ENCODE assay signal across 9 cellular contexts in genomic region chr2:136327162-136327852, GRCh38.
DNase-seq lines count a peak whose midpoint lies in the region; ATAC-seq, FAIRE-seq and TF ChIP-seq lines count a peak whose summit lies in the region.
"Had no signal": no experiment of that assay in that cellular context is flagged by ENCODE, and none has a peak within 500 bp of the region (broad histone marks: within the 10 kb centered on the region; RNA-seq: fewer than 3 reads in every experiment).

No MANE protein-coding gene starts in this region.

- TF ChIP-seq POLR2A in GM12892 (IDR thresholded peaks at IDR 0.05; ENCODE audit: low read depth, low read length) (no peak), NB4 (IDR thresholded peaks at IDR 0.05; ENCODE audit: extremely low read depth, insufficient read length) (no peak)

- H3K27ac ChIP-seq in HEK293 (ENCODE audit: extremely low read depth, low read depth, low read length): no peak overlapping the region
- no peak overlapping the region for H3K27ac ChIP-seq in WERI-Rb-1

- peaks cover 5% of the 10 kb centered on the region for H3K36me3 Mint-ChIP-seq in activated T-helper 1 cell treated with anti-CD3 and anti-CD28 coated beads, Interleukin-12 subunit alpha, Interleukin-12 subunit beta, Interleukin-2, Interleukin-4 antibody, amounts not matched to agents 30 ng/mL and 10 ng/mL and 1 ng/mL, durations not matched to agents 14 hours and 24 hours and 36 hours (ENCODE audit: low read depth)

- no peak for DNase-seq in GM12892 (ENCODE audit: insufficient read length)
- DNase-seq in NB4 (ENCODE audit: low read depth): peak; percentile 81
- peak; percentile 69 for DNase-seq in activated T-helper 1 cell treated with anti-CD3 and anti-CD28 coated beads, Interleukin-12 subunit alpha, Interleukin-12 subunit beta, Interleukin-2, Interleukin-4 antibody, amounts not matched to agents 30 ng/mL and 10 ng/mL and 1 ng/mL, durations not matched to agents 14 hours and 24 hours and 36 hours (ENCODE audit: low spot score)
- peak; percentile 64 for DNase-seq in medulla oblongata (ENCODE audit: extremely low spot score)
- DNase-seq in stimulated activated naive CD8-positive, alpha-beta T cell treated with anti-CD3 and anti-CD28 coated beads, Interleukin-15, Interleukin-2, amounts not matched to agents 100 U/mL and 50 U/mL, for 24 hours: peak; percentile 70
- DNase-seq in WERI-Rb-1: no peak
- no peak for DNase-seq in dedifferentiated amniotic fluid mesenchymal stem cell (ENCODE audit: extremely low spot score)

- CTCF ChIA-PET in HEK293 (lab: Yijun Ruan, JAX): no interaction called here

- peak overlapping the region; percentile 43 for H3K4me3 Mint-ChIP-seq in activated T-helper 1 cell treated with anti-CD3 and anti-CD28 coated beads, Interleukin-12 subunit alpha, Interleukin-12 subunit beta, Interleukin-2, Interleukin-4 antibody, amounts not matched to agents 30 ng/mL and 10 ng/mL and 1 ng/mL, durations not matched to agents 14 hours and 24 hours and 36 hours

- intact Hi-C loops in activated T-helper 1 cell treated with anti-CD3 and anti-CD28 coated beads, Interleukin-12 subunit alpha, Interleukin-12 subunit beta, Interleukin-2, Interleukin-4 antibody, amounts not matched to agents 30 ng/mL and 10 ng/mL and 1 ng/mL, durations not matched to agents 14 hours and 24 hours and 36 hours (cut with micrococcal nuclease): loop anchor here (1.0 to 10.0 kb wide), 17 partner anchors 16 to 583 kb away; partner anchors contain the start of genes DARS1 and UBXN4

- peaks cover 7% of the 10 kb centered on the region for H3K4me1 ChIP-seq in HEK293 (ENCODE audit: control insufficient read depth, insufficient read depth, low read length)

- no peak for TF ChIP-seq CTCF in HEK293 (tag by site-specific recombination; IDR thresholded peaks at IDR 0.05)
- TF ChIP-seq CTCF in NB4 (IDR thresholded peaks at IDR 0.05; ENCODE audit: low read depth, low read length): no peak
- no peak for TF ChIP-seq CTCF in WERI-Rb-1 (IDR thresholded peaks at IDR 0.05; ENCODE audit: low read depth, low read length)

- H3K36me3 ChIP-seq in HEK293 (ENCODE audit: control insufficient read depth in 2 of 2, insufficient read depth in 1 of 2, low read length in 2 of 2) (no peaks in the 10 kb centered on the region), WERI-Rb-1 (no peaks in the 10 kb centered on the region)

- peaks cover 3% of the 10 kb centered on the region for H3K9me3 Mint-ChIP-seq in activated T-helper 1 cell treated with anti-CD3 and anti-CD28 coated beads, Interleukin-12 subunit alpha, Interleukin-12 subunit beta, Interleukin-2, Interleukin-4 antibody, amounts not matched to agents 30 ng/mL and 10 ng/mL and 1 ng/mL, durations not matched to agents 14 hours and 24 hours and 36 hours

- H3K27me3 Mint-ChIP-seq in activated T-helper 1 cell treated with anti-CD3 and anti-CD28 coated beads, Interleukin-12 subunit alpha, Interleukin-12 subunit beta, Interleukin-2, Interleukin-4 antibody, amounts not matched to agents 30 ng/mL and 10 ng/mL and 1 ng/mL, durations not matched to agents 14 hours and 24 hours and 36 hours (ENCODE audit: insufficient read depth): peaks cover 4% of the 10 kb centered on the region

- H3K4me3 ChIP-seq in HEK293 (ENCODE audit: low read depth, low read length): no peak overlapping the region
- H3K4me3 ChIP-seq in NB4 (ENCODE audit: low read depth, low read length): no peak overlapping the region
- no peak overlapping the region for H3K4me3 ChIP-seq in WERI-Rb-1 (ENCODE audit: low read depth, low read length)

- H3K9me3 ChIP-seq in HEK293 (ENCODE audit: control insufficient read depth, insufficient read depth, low read depth, low read length) (no peaks in the 10 kb centered on the region), WERI-Rb-1 (ENCODE audit: severe bottlenecking) (no peaks in the 10 kb centered on the region)

- POLR2A ChIA-PET in HEK293 (lab: Yijun Ruan, JAX): no interaction called here

- peak overlapping the region; percentile 91 for H3K27ac Mint-ChIP-seq in activated T-helper 1 cell treated with anti-CD3 and anti-CD28 coated beads, Interleukin-12 subunit alpha, Interleukin-12 subunit beta, Interleukin-2, Interleukin-4 antibody, amounts not matched to agents 30 ng/mL and 10 ng/mL and 1 ng/mL, durations not matched to agents 14 hours and 24 hours and 36 hours

- H3K27me3 ChIP-seq in WERI-Rb-1 (ENCODE audit: insufficient read depth, low read depth, severe bottlenecking): no peaks in the 10 kb centered on the region

- ATAC-seq in stimulated activated naive CD8-positive, alpha-beta T cell treated with anti-CD3 and anti-CD28 coated beads, Interleukin-15, Interleukin-2, amounts not matched to agents 100 U/mL and 50 U/mL, for 24 hours: peak; percentile 96

- FAIRE-seq in GM12892 (lab: Jason Lieb, UNC): peak; percentile 84
- FAIRE-seq: TTC549 had no signal

- H3K4me1 Mint-ChIP-seq in activated T-helper 1 cell treated with anti-CD3 and anti-CD28 coated beads, Interleukin-12 subunit alpha, Interleukin-12 subunit beta, Interleukin-2, Interleukin-4 antibody, amounts not matched to agents 30 ng/mL and 10 ng/mL and 1 ng/mL, durations not matched to agents 14 hours and 24 hours and 36 hours (ENCODE audit: low read depth): peaks cover 68% of the 10 kb centered on the region

TF ChIP-seq in HEK293, 187 proteins besides CTCF, POLR2A, EP300 and RAD21 (continues in another document):
- TF ChIP-seq ZNF148 (tag by site-specific recombination; IDR thresholded peaks at IDR 0.05; ENCODE audit: borderline replicate concordance) (no peak), EGR2 (tag by site-specific recombination; IDR thresholded peaks at IDR 0.05; ENCODE audit: low read depth) (peak; percentile 82), SP7 (tag by site-specific recombination; IDR thresholded peaks at IDR 0.05) (0 out of 2 replicates have a peak, but pooled peaks have one; percentile 24), KLF1 (tag by site-specific recombination; IDR thresholded peaks at IDR 0.05) (no peak), SCRT1 (tag by site-specific recombination; IDR thresholded peaks at IDR 0.05; ENCODE audit: borderline replicate concordance) (peak; percentile 52; the same call in 1 of the 2 replicates), ZBTB20 (tag by site-specific recombination; IDR thresholded peaks at IDR 0.05) (no peak), ZNF670 (tag by site-specific recombination; IDR thresholded peaks at IDR 0.05; ENCODE audit: low read depth) (no peak), ZNF155 (tag by site-specific recombination; IDR thresholded peaks at IDR 0.05) (no peak), KLF8 (tag by site-specific recombination; IDR thresholded peaks at IDR 0.05) (no peak), ZNF76 (tag by site-specific recombination; IDR thresholded peaks at IDR 0.05; ENCODE audit: borderline replicate concordance, low read depth) (no peak), PRDM6 (tag by site-specific recombination; IDR thresholded peaks at IDR 0.05) (no peak), ZNF747 (tag by site-specific recombination; IDR thresholded peaks at IDR 0.05) (no peak), ZBTB49 (tag by site-specific recombination; IDR thresholded peaks at IDR 0.05; ENCODE audit: low read depth) (no peak), ZIC2 (tag by site-specific recombination; IDR thresholded peaks at IDR 0.05) (peak; percentile 90), ZFHX2 (tag by site-specific recombination; conservative IDR thresholded peaks at IDR 0.05) (peak; percentile 87)

Comparison
In these comparisons a context has a peak if more than half of its experiments do, and no peak if none do; other contexts are left out.
1. DNase-seq: peak in NB4 (single experiment), activated T-helper 1 cell treated with anti-CD3 and anti-CD28 coated beads, Interleukin-12 subunit alpha, Interleukin-12 subunit beta, Interleukin-2, Interleukin-4 antibody, amounts not matched to agents 30 ng/mL and 10 ng/mL and 1 ng/mL, durations not matched to agents 14 hours and 24 hours and 36 hours (single experiment), medulla oblongata (single experiment) and stimulated activated naive CD8-positive, alpha-beta T cell treated with anti-CD3 and anti-CD28 coated beads, Interleukin-15, Interleukin-2, amounts not matched to agents 100 U/mL and 50 U/mL, for 24 hours (single experiment); none in GM12892 (single experiment), WERI-Rb-1 (single experiment) and dedifferentiated amniotic fluid mesenchymal stem cell (single experiment).